In genomic region chr12:102918840-102919239, GRCh38 we compare ENCODE assay signal across 41 cellular contexts. TPM values are rescaled to one million over a fixed set of nuclear protein-coding genes. Genes with fewer than 3 reads are reported as not detected.
"Had no signal": no experiment of that assay in that cellular context is flagged by ENCODE, and none has a peak within 500 bp of the region (broad histone marks: within the 10 kb centered on the region; RNA-seq: fewer than 3 reads in every experiment).

No MANE protein-coding gene starts in this region.

- H3K36me3 ChIP-seq: brain microvascular endothelial cell, cardiac muscle cell, WERI-Rb-1 had no signal

- H3K27ac Mint-ChIP-seq: activated CD4-positive, alpha-beta memory T cell treated with anti-CD3 and anti-CD28 coated beads, Interleukin-2, amount 10 ng/mL, durations not matched to agents 7 days and 5 days; activated CD8-positive, alpha-beta memory T cell treated with anti-CD3 and anti-CD28 coated beads, Interleukin-2, amount 10 ng/mL, durations not matched to agents 7 days and 5 days; activated naive CD8-positive, alpha-beta T cell treated with anti-CD3 and anti-CD28 coated beads for 36 hours had no signal

- H3K27me3 ChIP-seq: brain microvascular endothelial cell had no signal

- H3K4me3 ChIP-seq: cardiac muscle cell, PC-9 had no signal

- H3K36me3 Mint-ChIP-seq: activated CD8-positive, alpha-beta memory T cell treated with anti-CD3 and anti-CD28 coated beads, Interleukin-2, amount 10 ng/mL, durations not matched to agents 7 days and 5 days; activated naive CD8-positive, alpha-beta T cell treated with anti-CD3 and anti-CD28 coated beads for 36 hours had no signal

- ATAC-seq: activated CD8-positive, alpha-beta memory T cell treated with anti-CD3 and anti-CD28 coated beads, Interleukin-2, amount 10 ng/mL, durations not matched to agents 7 days and 5 days; Right ventricle myocardium inferior; SK-N-SH treated with all-trans-retinoic acid at 6 μM for 48 hours had no signal

- H3K9me3 Mint-ChIP-seq: activated CD4-positive, alpha-beta memory T cell treated with anti-CD3 and anti-CD28 coated beads, Interleukin-2, amount 10 ng/mL, durations not matched to agents 7 days and 5 days; activated naive CD8-positive, alpha-beta T cell treated with anti-CD3 and anti-CD28 coated beads for 36 hours; central memory CD8-positive, alpha-beta T cell had no signal

- H3K27ac ChIP-seq: brain microvascular endothelial cell, cardiac muscle cell, PC-9, RWPE1, WERI-Rb-1 had no signal

- H3K4me2 ChIP-seq: PC-9 had no signal

- H2AFZ ChIP-seq: PC-9 had no signal

- DNase-seq: activated CD4-positive, alpha-beta memory T cell treated with anti-CD3 and anti-CD28 coated beads, Interleukin-2, amount 10 ng/mL, durations not matched to agents 7 days and 5 days; activated CD4-positive, alpha-beta T cell treated with anti-CD3 and anti-CD28 coated beads for 1 hour; activated CD4-positive, alpha-beta T cell treated with anti-CD3 and anti-CD28 coated beads for 48 hours; activated CD4-positive, CD25-positive, alpha-beta regulatory T cell; activated CD8-positive, alpha-beta memory T cell treated with anti-CD3 and anti-CD28 coated beads for 24 hours; activated CD8-positive, alpha-beta memory T cell treated with anti-CD3 and anti-CD28 coated beads, Interleukin-2, amount 10 ng/mL, durations not matched to agents 7 days and 5 days; activated CD8-positive, alpha-beta memory T cell treated with anti-CD3 and anti-CD28 coated beads, Interleukin-2, amount 50 U/mL, for 48 hours; activated effector memory CD4-positive, alpha-beta T cell treated with Interleukin-2 at 50 U/mL for 16 hours; activated naive CD4-positive, alpha-beta T cell; activated naive CD4-positive, alpha-beta T cell treated with anti-CD3 and anti-CD28 coated beads, Interleukin-2, amount 50 U/mL, for 16 hours; activated naive CD8-positive, alpha-beta T cell treated with anti-CD3 and anti-CD28 coated beads for 36 hours; activated T-cell treated with anti-CD3 and anti-CD28 coated beads, Interleukin-2, amount 50 U/mL, for 48 hours; amniotic stem cell; aorta; brain microvascular endothelial cell; Kasumi-1; KBM-7; MM.1S; NCI-H1105; NCI-H1417 treated with DMSO at 0.1 percent for 48 hours; NCI-H1694; NCI-H1930; NCI-H2081 treated with DMSO at 0.1 percent for 48 hours; NCI-H226; NCI-H446 treated with DMSO at 0.1 percent for 48 hours; NCI-H524; NCI-H69; NCI-H82; PC-9; SIG-M5; SW 1271; T-helper 1 cell; T-helper 2 cell; T-helper 9 cell; WERI-Rb-1 had no signal

- H3K4me3 Mint-ChIP-seq: activated CD4-positive, alpha-beta memory T cell treated with anti-CD3 and anti-CD28 coated beads, Interleukin-2, amount 10 ng/mL, durations not matched to agents 7 days and 5 days; activated CD8-positive, alpha-beta memory T cell treated with anti-CD3 and anti-CD28 coated beads, Interleukin-2, amount 10 ng/mL, durations not matched to agents 7 days and 5 days; activated naive CD8-positive, alpha-beta T cell treated with anti-CD3 and anti-CD28 coated beads for 36 hours; central memory CD8-positive, alpha-beta T cell had no signal

RNA-seq across cellular contexts. Expression of gene PAH, which starts 1.8 kb away (rescaled TPM):
- total RNA-seq: activated CD4-positive, alpha-beta memory T cell treated with anti-CD3 and anti-CD28 coated beads, Interleukin-2, amount 10 ng/mL, durations not matched to agents 7 days and 5 days; activated CD8-positive, alpha-beta memory T cell treated with anti-CD3 and anti-CD28 coated beads, Interleukin-2, amount 10 ng/mL, durations not matched to agents 7 days and 5 days; activated naive CD8-positive, alpha-beta T cell treated with anti-CD3 and anti-CD28 coated beads for 36 hours; aorta; chondrocyte; PC-9; Right ventricle myocardium inferior had no signal
- polyA plus RNA-seq: aorta, cardiac muscle cell had no signal

RNA-seq across cellular contexts. Expression of gene ASCL1, which starts 38.6 kb away (rescaled TPM):
- total RNA-seq: activated CD4-positive, alpha-beta memory T cell treated with anti-CD3 and anti-CD28 coated beads, Interleukin-2, amount 10 ng/mL, durations not matched to agents 7 days and 5 days; activated CD8-positive, alpha-beta memory T cell treated with anti-CD3 and anti-CD28 coated beads, Interleukin-2, amount 10 ng/mL, durations not matched to agents 7 days and 5 days; activated naive CD8-positive, alpha-beta T cell treated with anti-CD3 and anti-CD28 coated beads for 36 hours; aorta; cardiac muscle cell; chondrocyte; PC-9; Right ventricle myocardium inferior had no signal
- polyA plus RNA-seq: aorta, cardiac muscle cell had no signal
